Comparison of ENCODE assay signal across 23 cellular contexts in genomic region chr12:42945927-42946326, GRCh38.
"Had no signal": no experiment of that assay in that cellular context is flagged by ENCODE, and none has a peak within 500 bp of the region (broad histone marks: within the 10 kb centered on the region; RNA-seq: fewer than 3 reads in every experiment).

No MANE protein-coding gene starts in this region.

- DNase-seq: activated B cell treated with CpG ODN at 0.5 μM for 24 hours; activated CD4-positive, alpha-beta T cell treated with anti-CD3 and anti-CD28 coated beads for 1 hour; activated CD4-positive, alpha-beta T cell treated with anti-CD3 and anti-CD28 coated beads, Interleukin-2, amount 10 ng/mL, durations not matched to agents 24 days and 14 days; activated CD4-positive, alpha-beta T cell treated with anti-CD3 and anti-CD28 coated beads, Interleukin-2, amount 50 U/mL, for 48 hours; activated CD8-positive, alpha-beta memory T cell treated with anti-CD3 and anti-CD28 coated beads, Interleukin-2, amount 10 ng/mL, durations not matched to agents 7 days and 5 days; activated effector memory CD4-positive, alpha-beta T cell treated with anti-CD3 and anti-CD28 coated beads, Interleukin-2, amount 50 U/mL, for 16 hours; activated naive CD4-positive, alpha-beta T cell treated with Interleukin-2 at 50 U/mL for 16 hours; activated naive CD8-positive, alpha-beta T cell treated with anti-CD3 and anti-CD28 coated beads, Interleukin-2, amount 50 U/mL, for 24 hours; activated T-cell treated with anti-CD3 and anti-CD28 coated beads, Interleukin-2, amount 50 U/mL, for 4 hours; amniotic stem cell; body of pancreas; Karpas-422; MM.1S; NCI-H1105; NCI-H1436 treated with DMSO at 0.1 percent for 48 hours; NCI-H187 treated with DMSO at 0.1 percent for 48 hours; NCI-H2081 treated with DMSO at 0.1 percent for 48 hours; NCI-H524; PC-9; T-helper 17 cell; T-helper 9 cell had no signal

- H3K27ac ChIP-seq: ascending aorta, body of pancreas, cardiac muscle cell, PC-9 had no signal
